Comparison of ENCODE assay signal across 1 cellular context in genomic region chr16:19213885-19214284, GRCh38.
TF ChIP-seq lines count a peak whose summit lies in the region.

No MANE protein-coding gene starts in this region.

TF ChIP-seq in GM23338, 12 proteins besides CTCF, POLR2A, EP300 and RAD21 (continued from another document):
- no peak for TF ChIP-seq ZNF462 (CRISPR knock-in tag; IDR thresholded peaks at IDR 0.05)
- TF ChIP-seq, protein P1, sequence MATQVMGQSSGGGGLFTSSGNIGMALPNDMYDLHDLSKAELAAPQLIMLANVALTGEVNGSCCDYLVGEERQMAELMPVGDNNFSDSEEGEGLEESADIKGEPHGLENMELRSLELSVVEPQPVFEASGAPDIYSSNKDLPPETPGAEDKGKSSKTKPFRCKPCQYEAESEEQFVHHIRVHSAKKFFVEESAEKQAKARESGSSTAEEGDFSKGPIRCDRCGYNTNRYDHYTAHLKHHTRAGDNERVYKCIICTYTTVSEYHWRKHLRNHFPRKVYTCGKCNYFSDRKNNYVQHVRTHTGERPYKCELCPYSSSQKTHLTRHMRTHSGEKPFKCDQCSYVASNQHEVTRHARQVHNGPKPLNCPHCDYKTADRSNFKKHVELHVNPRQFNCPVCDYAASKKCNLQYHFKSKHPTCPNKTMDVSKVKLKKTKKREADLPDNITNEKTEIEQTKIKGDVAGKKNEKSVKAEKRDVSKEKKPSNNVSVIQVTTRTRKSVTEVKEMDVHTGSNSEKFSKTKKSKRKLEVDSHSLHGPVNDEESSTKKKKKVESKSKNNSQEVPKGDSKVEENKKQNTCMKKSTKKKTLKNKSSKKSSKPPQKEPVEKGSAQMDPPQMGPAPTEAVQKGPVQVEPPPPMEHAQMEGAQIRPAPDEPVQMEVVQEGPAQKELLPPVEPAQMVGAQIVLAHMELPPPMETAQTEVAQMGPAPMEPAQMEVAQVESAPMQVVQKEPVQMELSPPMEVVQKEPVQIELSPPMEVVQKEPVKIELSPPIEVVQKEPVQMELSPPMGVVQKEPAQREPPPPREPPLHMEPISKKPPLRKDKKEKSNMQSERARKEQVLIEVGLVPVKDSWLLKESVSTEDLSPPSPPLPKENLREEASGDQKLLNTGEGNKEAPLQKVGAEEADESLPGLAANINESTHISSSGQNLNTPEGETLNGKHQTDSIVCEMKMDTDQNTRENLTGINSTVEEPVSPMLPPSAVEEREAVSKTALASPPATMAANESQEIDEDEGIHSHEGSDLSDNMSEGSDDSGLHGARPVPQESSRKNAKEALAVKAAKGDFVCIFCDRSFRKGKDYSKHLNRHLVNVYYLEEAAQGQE (IDR thresholded peaks at IDR 0.05; ENCODE audit: unreplicated experiment): no peak
TF ChIP-seq in GM23338: peak in this region for 0.
